ENCODE assay signal across 1 cellular context in genomic region chr10:103367782-103368518, GRCh38.
TF ChIP-seq lines count a peak whose summit lies in the region.

Gene TAF5 (plus strand): TSS chr10:103367976. CDS start chr10:103367990, 14 bp downstream.

TF ChIP-seq in HepG2, 621 proteins besides CTCF, POLR2A, EP300 and RAD21 (continued from another document and continues in another):
- TF ChIP-seq HNF1A (IDR thresholded peaks at IDR 0.05; ENCODE audit: low read depth) (no peak), HNF1A (CRISPR knock-in tag; IDR thresholded peaks at IDR 0.05; ENCODE audit: borderline replicate concordance) (no peak; the same call in 1 of the 2 replicates), REST (IDR thresholded peaks at IDR 0.05; ENCODE audit: borderline replicate concordance in 1 of 2, low read depth in 1 of 2, low read length in 2 of 2) (peak in 1 of 2 experiments; percentile 85; a peak in 2 of 4 replicates), RBM39 (IDR thresholded peaks at IDR 0.05; ENCODE audit: low read depth, low read length, poor library complexity, severe bottlenecking) (no peak), TARDBP (CRISPR knock-in tag; IDR thresholded peaks at IDR 0.05) (peak; percentile 81; the same call in 1 of the 2 replicates), NFKBIZ (CRISPR knock-in tag; IDR thresholded peaks at IDR 0.05) (no peak), REL (CRISPR knock-in tag; conservative IDR thresholded peaks at IDR 0.05) (no peak; the same call in 1 of the 2 replicates), TAF15 (IDR thresholded peaks at IDR 0.05; ENCODE audit: low read depth, low read length, poor library complexity, severe bottlenecking) (no peak), TRIM24 (CRISPR knock-in tag; IDR thresholded peaks at IDR 0.05) (no peak), ZNF614 (CRISPR knock-in tag; IDR thresholded peaks at IDR 0.05; ENCODE audit: borderline replicate concordance) (peak; percentile 33; the same call in 1 of the 2 replicates), SOX5 (CRISPR knock-in tag; IDR thresholded peaks at IDR 0.05; ENCODE audit: borderline replicate concordance) (no peak; the same call in 1 of the 2 replicates), HOXA7 (CRISPR knock-in tag; IDR thresholded peaks at IDR 0.05) (no peak), ZNF841 (CRISPR knock-in tag; IDR thresholded peaks at IDR 0.05; ENCODE audit: borderline replicate concordance) (no peak), PHF21A (CRISPR knock-in tag; IDR thresholded peaks at IDR 0.05) (no peak), KMT2A (CRISPR knock-in tag; IDR thresholded peaks at IDR 0.05) (peak; percentile 85), ZNF607 (CRISPR knock-in tag; IDR thresholded peaks at IDR 0.05; ENCODE audit: borderline replicate concordance) (peak; percentile 86), ZBTB4 (CRISPR knock-in tag; IDR thresholded peaks at IDR 0.05; ENCODE audit: borderline replicate concordance) (no peak), HOXD1 (CRISPR knock-in tag; IDR thresholded peaks at IDR 0.05) (no peak; the same call in 1 of the 2 replicates), ZNF451 (CRISPR knock-in tag; IDR thresholded peaks at IDR 0.05) (peak; percentile 71; the same call in 1 of the 2 replicates), SIN3B (IDR thresholded peaks at IDR 0.05; ENCODE audit: low read length) (no peak), ZBTB44 (CRISPR knock-in tag; IDR thresholded peaks at IDR 0.05) (peak; percentile 81; the same call in 1 of the 2 replicates), ZNF276 (CRISPR knock-in tag; IDR thresholded peaks at IDR 0.05; ENCODE audit: low read depth) (0 out of 2 replicates have a peak, but pooled peaks have one; percentile 9), ZSCAN31 (CRISPR knock-in tag; IDR thresholded peaks at IDR 0.05; ENCODE audit: low read depth) (peak; percentile 96), SSRP1 (CRISPR knock-in tag; IDR thresholded peaks at IDR 0.05) (no peak), ZBTB33 (CRISPR knock-in tag; IDR thresholded peaks at IDR 0.05) (peak; percentile 44; the same call in 1 of the 2 replicates), ZNF720 (CRISPR knock-in tag; IDR thresholded peaks at IDR 0.05) (no peak), ZNF441 (CRISPR knock-in tag; IDR thresholded peaks at IDR 0.05; ENCODE audit: borderline replicate concordance) (peak; percentile 76; the same call in 1 of the 2 replicates), ZFY (CRISPR knock-in tag; IDR thresholded peaks at IDR 0.05) (peak; percentile 84), NCOA2 (CRISPR knock-in tag; IDR thresholded peaks at IDR 0.05) (peak; percentile 65), PHF5A (CRISPR knock-in tag; IDR thresholded peaks at IDR 0.05; ENCODE audit: low read depth, unreplicated experiment) (peak; percentile 67), BCL3 (CRISPR knock-in tag; IDR thresholded peaks at IDR 0.05) (peak; percentile 92; the same call in 1 of the 2 replicates), ZFP37 (CRISPR knock-in tag; IDR thresholded peaks at IDR 0.05; ENCODE audit: borderline replicate concordance) (no peak), GFI1 (CRISPR knock-in tag; IDR thresholded peaks at IDR 0.05; ENCODE audit: borderline replicate concordance) (peak; percentile 63; the same call in 1 of the 2 replicates), PITX1 (CRISPR knock-in tag; IDR thresholded peaks at IDR 0.05) (peak; percentile 28; the same call in 1 of the 2 replicates), ZBTB49 (CRISPR knock-in tag; IDR thresholded peaks at IDR 0.05; ENCODE audit: borderline replicate concordance) (0 out of 2 replicates have a peak, but pooled peaks have one; percentile 47), GATAD2A (CRISPR knock-in tag; IDR thresholded peaks at IDR 0.05) (peak; percentile 77)
